In the genomic region with DNA sequence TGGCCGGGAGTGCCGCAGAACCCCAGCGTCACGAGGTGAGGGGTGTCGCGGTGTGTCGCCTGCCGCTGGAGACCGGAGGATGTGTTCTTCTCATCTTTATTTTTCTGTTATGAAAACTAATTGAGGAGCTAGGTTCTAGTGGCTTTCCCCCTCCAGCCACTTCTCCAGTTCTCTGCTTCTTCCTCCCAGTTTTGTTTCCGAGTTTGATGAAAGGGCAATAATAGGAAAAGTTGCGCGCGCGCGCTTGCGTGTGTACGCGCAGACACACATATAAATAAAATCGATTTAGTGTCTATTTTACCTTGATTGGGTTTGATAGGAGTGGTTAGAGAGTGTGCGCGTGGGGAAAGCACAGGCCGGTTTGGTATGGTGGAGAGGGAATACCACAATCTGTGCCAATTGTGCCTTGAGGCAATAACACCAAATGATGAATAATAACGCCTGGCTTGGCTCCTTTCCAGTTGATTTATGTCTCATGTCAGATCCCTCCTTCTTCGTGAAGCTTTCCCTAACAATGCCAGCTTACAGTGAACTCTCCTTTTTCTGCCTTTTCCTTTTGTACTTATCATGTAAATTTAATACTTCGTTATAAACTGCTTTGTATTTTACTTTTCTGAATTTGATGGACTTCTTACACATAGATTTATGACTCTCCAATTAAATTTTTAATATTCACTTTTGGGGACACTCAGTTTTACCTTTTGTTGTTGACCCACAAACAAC, we compare ENCODE assay signal across 8 cellular contexts. TPM values are rescaled to one million over a fixed set of nuclear protein-coding genes. Genes with fewer than 3 reads are reported as not detected.
DNase-seq lines count a peak whose midpoint lies in the region; ATAC-seq and TF ChIP-seq lines count a peak whose summit lies in the region.

No MANE protein-coding gene starts in this region.

- peak in 4 of 10 experiments; percentile 5 to 14 (median 12) for DNase-seq in CD4-positive, alpha-beta T cell
- peak in 47 of 76 experiments; percentile 2 to 64 (median 20) for DNase-seq in HUDEP-2 (lab: John Stamatoyannopoulos, UW; ENCODE audit: unreplicated experiment in 76 of 76)
- peak; percentile 23 to 66 (median 61) for DNase-seq in Peyer's patch
- peak; percentile 41 for DNase-seq in left cardiac atrium
- DNase-seq in retinal pigment epithelial cell (ENCODE audit: low read depth) = peak; percentile 75
- DNase-seq in NK-92 (lab: John Stamatoyannopoulos, UW; ENCODE audit: unreplicated experiment) = no peak

- peak in 1 of 2 donors; percentile 10 for TF ChIP-seq POLR2A in Peyer's patch (IDR thresholded peaks at IDR 0.05)

- H3K4me1 ChIP-seq in Peyer's patch = peaks cover 0 to 32% (median 14%) of the 10 kb centered on the region in 4 donors

- CTCF ChIA-PET in CD4-positive, alpha-beta T cell (lab: Charles Lee) = interaction anchor here (0.9 to 4.1 kb wide), 4 partner anchors 11 to 461 kb away, joined by 3 to 21 read pairs (median 9); partner anchors contain the start of gene SSR3

- H3K4me3 ChIP-seq in Peyer's patch (peak overlapping the region; percentile 62 to 95 (median 78)), retinal pigment epithelial cell (ENCODE audit: low read length) (peak overlapping the region; percentile 88)

- peak overlapping the region; percentile 96 for H3K27ac Mint-ChIP-seq in CD4-positive, alpha-beta T cell
- H3K27ac Mint-ChIP-seq in activated naive CD8-positive, alpha-beta T cell = peak overlapping the region; percentile 89

- H3K27me3 ChIP-seq in CD4-positive, alpha-beta T cell (ENCODE audit: control insufficient read depth, insufficient read depth, low read length) = no peaks in the 10 kb centered on the region
- no peaks in the 10 kb centered on the region for H3K27me3 ChIP-seq in Peyer's patch

- H3K4me1 Mint-ChIP-seq in CD4-positive, alpha-beta T cell (ENCODE audit: low read depth) = peaks cover 61% of the 10 kb centered on the region
- H3K4me1 Mint-ChIP-seq in activated naive CD8-positive, alpha-beta T cell (ENCODE audit: low read depth) = peaks cover 49% of the 10 kb centered on the region

- no peak for ATAC-seq in CD4-positive, alpha-beta T cell (ENCODE audit: poor library complexity)
- ATAC-seq in left cardiac atrium (peak in 1 of 2 donors; percentile 2), HG03457 (IDR thresholded peaks at IDR 0.05; ENCODE audit: unreplicated experiment) (no peak)

- no peak for TF ChIP-seq CTCF in CD4-positive, alpha-beta T cell (IDR thresholded peaks at IDR 0.05)
- TF ChIP-seq CTCF in Peyer's patch (IDR thresholded peaks at IDR 0.05) (no peak), retinal pigment epithelial cell (conservative IDR thresholded peaks at IDR 0.05; ENCODE audit: low read depth, low read length) (no peak)

- intact Hi-C loops in CD4-positive, alpha-beta T cell (cut with DNase I, micrococcal nuclease) = loop anchor here (2.0 to 5.0 kb wide), 7 partner anchors 15 to 524 kb away; no protein-coding TSS in a partner anchor
- intact Hi-C loops in left cardiac atrium (cut with DNase I) = loop anchor here (2.0 to 10.0 kb wide), 5 partner anchors 121 to 455 kb away; partner anchors contain the start of gene SSR3 (in 1 of the 2)

- H3K36me3 ChIP-seq in Peyer's patch = peaks cover 0 to 14% (median 0%) of the 10 kb centered on the region in 3 donors

- H3K27me3 Mint-ChIP-seq in CD4-positive, alpha-beta T cell = no peaks in the 10 kb centered on the region
- no peaks in the 10 kb centered on the region for H3K27me3 Mint-ChIP-seq in activated naive CD8-positive, alpha-beta T cell

- peak overlapping the region; percentile 93 for H3K4me3 Mint-ChIP-seq in CD4-positive, alpha-beta T cell
- peak overlapping the region; percentile 97 for H3K4me3 Mint-ChIP-seq in activated naive CD8-positive, alpha-beta T cell

- no peak overlapping the region for H3K27ac ChIP-seq in CD4-positive, alpha-beta T cell (ENCODE audit: low read depth, low read length)
- peak overlapping the region; percentile 87 to 97 (median 96) for H3K27ac ChIP-seq in Peyer's patch

- POLR2A ChIA-PET in CD4-positive, alpha-beta T cell (lab: Charles Lee) = interaction anchor here (0.6 to 7.1 kb wide), 13 partner anchors 10 to 499 kb away, joined by 3 to 91 read pairs (median 26); partner anchors contain the start of genes CCNL1 and SSR3

- H3K9me3 ChIP-seq in CD4-positive, alpha-beta T cell (ENCODE audit: control insufficient read depth, low read length) = no peaks in the 10 kb centered on the region
- no peaks in the 10 kb centered on the region for H3K9me3 ChIP-seq in Peyer's patch

- no peaks in the 10 kb centered on the region for H3K9me3 Mint-ChIP-seq in CD4-positive, alpha-beta T cell
- H3K9me3 Mint-ChIP-seq in activated naive CD8-positive, alpha-beta T cell (ENCODE audit: low read depth) = no peaks in the 10 kb centered on the region

- H3K36me3 Mint-ChIP-seq in CD4-positive, alpha-beta T cell (ENCODE audit: low read depth) = peaks cover 55% of the 10 kb centered on the region
- peaks cover 23% of the 10 kb centered on the region for H3K36me3 Mint-ChIP-seq in activated naive CD8-positive, alpha-beta T cell

RNA-seq across cellular contexts. Expression of gene TIPARP, which starts 1.5 kb away (rescaled TPM):
- total RNA-seq in CD4-positive, alpha-beta T cell = 100 to 1,000 TPM; 158 to 166 TPM
- total RNA-seq in Peyer's patch (10 to 100 TPM; 39.7 to 90.8 (median 52.2) TPM), left cardiac atrium (10 to 100 TPM; 34.1 to 37.2 TPM)
